9 cellular contexts compared by ENCODE assay signal in the genomic region with DNA sequence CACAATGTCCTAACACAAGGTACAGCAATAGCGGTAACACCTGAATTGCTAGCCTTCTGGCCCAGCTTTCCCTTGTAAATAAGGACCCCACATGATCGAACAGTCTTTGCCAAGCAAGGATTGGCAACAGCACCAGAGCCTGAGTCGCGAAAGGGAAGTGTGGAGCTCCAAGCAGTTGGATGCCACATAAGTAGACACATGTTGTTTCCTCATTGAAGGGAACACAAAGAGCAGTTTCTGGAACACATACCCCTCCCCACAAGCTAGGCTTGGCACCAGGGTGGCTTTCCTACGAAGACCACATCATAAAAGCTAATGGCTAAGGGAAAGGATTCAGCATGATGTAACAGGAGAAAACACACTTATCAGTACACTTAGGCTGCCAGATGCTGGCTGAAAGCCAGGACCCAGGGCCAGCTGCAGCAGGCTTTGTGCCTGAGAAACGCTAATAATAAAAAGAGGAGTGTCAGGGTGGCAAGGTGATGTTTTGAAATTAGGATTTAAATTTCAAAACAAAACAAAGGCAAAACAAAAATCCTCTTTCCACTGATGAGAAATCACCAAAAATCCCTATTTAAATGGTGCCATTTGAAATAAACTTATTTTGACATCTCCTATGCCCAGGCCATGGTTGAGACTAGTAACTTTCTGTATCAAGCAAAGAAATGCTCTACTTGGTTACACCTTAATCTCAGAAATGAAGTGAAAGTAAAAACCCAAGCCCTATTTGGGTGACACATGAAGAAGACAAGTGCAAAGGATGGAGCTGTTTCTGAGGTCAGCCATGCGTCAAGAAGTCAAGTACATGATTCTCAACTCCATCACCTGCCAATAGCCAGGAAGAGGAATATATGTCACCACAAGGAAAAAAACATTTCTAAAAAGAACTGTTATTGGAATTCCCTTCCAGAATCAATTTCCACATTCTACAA. TPM values are rescaled to one million over a fixed set of nuclear protein-coding genes. Genes with fewer than 3 reads are reported as not detected.
DNase-seq lines count a peak whose midpoint lies in the region; ATAC-seq, FAIRE-seq and TF ChIP-seq lines count a peak whose summit lies in the region.
"Had no signal": no experiment of that assay in that cellular context is flagged by ENCODE, and none has a peak within 500 bp of the region (broad histone marks: within the 10 kb centered on the region; RNA-seq: fewer than 3 reads in every experiment).

No MANE protein-coding gene starts in this region.

- H3K36me3 Mint-ChIP-seq in activated CD8-positive, alpha-beta T cell treated with anti-CD3 and anti-CD28 coated beads for 36 hours (ENCODE audit: low read depth), result peaks cover 14% of the 10 kb centered on the region

- no peak overlapping the region for H3K4me3 ChIP-seq in rectal smooth muscle tissue (ENCODE audit: low read length)

- peak; percentile 86 for FAIRE-seq in GM19239 (lab: Jason Lieb, UNC)
- FAIRE-seq: H1 had no signal

- POLR2A ChIA-PET in activated CD8-positive, alpha-beta T cell treated with anti-CD3 and anti-CD28 coated beads for 36 hours (lab: Charles Lee), result interaction anchor here (0.9 to 1.4 kb wide), 3 partner anchors 20 to 59 kb away, joined by 3 to 4 read pairs (median 3); no protein-coding TSS in a partner anchor

- peak overlapping the region; percentile 78 for H3K27ac ChIP-seq in rectal smooth muscle tissue (ENCODE audit: low read depth, low read length)

- ATAC-seq in activated CD8-positive, alpha-beta T cell treated with anti-CD3 and anti-CD28 coated beads for 36 hours, result peak; percentile 37
- ATAC-seq in HG02884 (IDR thresholded peaks at IDR 0.05; ENCODE audit: unreplicated experiment), result no peak

- TF ChIP-seq CTCF in AG09319 (IDR thresholded peaks at IDR 0.05; ENCODE audit: low read depth, low read length), result no peak
- no peak for TF ChIP-seq CTCF in activated CD8-positive, alpha-beta T cell treated with anti-CD3 and anti-CD28 coated beads for 36 hours (IDR thresholded peaks at IDR 0.05)

- H3K9me3 Mint-ChIP-seq in activated CD8-positive, alpha-beta T cell treated with anti-CD3 and anti-CD28 coated beads for 36 hours, result no peaks in the 10 kb centered on the region

- H3K4me3 Mint-ChIP-seq in activated CD8-positive, alpha-beta T cell treated with anti-CD3 and anti-CD28 coated beads for 36 hours, result no peak overlapping the region

- H3K27me3 Mint-ChIP-seq in activated CD8-positive, alpha-beta T cell treated with anti-CD3 and anti-CD28 coated beads for 36 hours, result no peaks in the 10 kb centered on the region

- no peaks in the 10 kb centered on the region for H3K27me3 ChIP-seq in rectal smooth muscle tissue (ENCODE audit: control insufficient read depth, insufficient read depth, low read length)

- H3K27ac Mint-ChIP-seq in activated CD8-positive, alpha-beta T cell treated with anti-CD3 and anti-CD28 coated beads for 36 hours, result peak overlapping the region; percentile 62

- peaks cover 21% of the 10 kb centered on the region for H3K36me3 ChIP-seq in rectal smooth muscle tissue (ENCODE audit: control insufficient read depth, insufficient read depth, low read length)

- peaks cover 24% of the 10 kb centered on the region for H3K4me1 ChIP-seq in rectal smooth muscle tissue (ENCODE audit: control insufficient read depth, insufficient read depth, low read length)

- CTCF ChIA-PET in activated CD8-positive, alpha-beta T cell treated with anti-CD3 and anti-CD28 coated beads for 36 hours (lab: Charles Lee), result interaction anchor here (1.0 to 2.2 kb wide), 7 partner anchors 9 to 170 kb away, joined by 3 to 14 read pairs (median 4); partner anchors contain the start of gene CPLANE2

- DNase-seq in AG09319 (ENCODE audit: extremely low read depth, low read depth), result peak; percentile 64
- DNase-seq in GM19239 (ENCODE audit: insufficient read length, low spot score), result peak; percentile 58
- DNase-seq in NCI-H2029 (lab: John Stamatoyannopoulos, UW), result peak; percentile 96
- DNase-seq in activated CD8-positive, alpha-beta T cell treated with anti-CD3 and anti-CD28 coated beads for 36 hours, result no peak
- DNase-seq in head of caudate nucleus, result peak in 41 of 42 donors; percentile 47 to 88 (median 71)
- DNase-seq in stimulated activated CD4-positive, alpha-beta T cell treated with anti-CD3 and anti-CD28 coated beads, Interleukin-12 subunit alpha, Interleukin-12 subunit beta, amount 100 ng/mL, for 4 hours, result no peak

- intact Hi-C loops in activated CD8-positive, alpha-beta T cell treated with anti-CD3 and anti-CD28 coated beads for 36 hours (cut with micrococcal nuclease), result loop anchor here (10.0 kb wide), 1 partner anchor 116 kb away; the partner anchor contains the start of gene SZRD1
- intact Hi-C loops in head of caudate nucleus (cut with DNase I), result loop anchor here (10.0 kb wide), 1 partner anchor 106 kb away; the partner anchor contains the start of gene FBXO42

- peaks cover 18% of the 10 kb centered on the region for H3K4me1 Mint-ChIP-seq in activated CD8-positive, alpha-beta T cell treated with anti-CD3 and anti-CD28 coated beads for 36 hours (ENCODE audit: low read depth)

- no peak overlapping the region for H3K9ac ChIP-seq in rectal smooth muscle tissue (ENCODE audit: low read length)

RNA-seq across cellular contexts. Expression of gene CPLANE2, which starts 11.9 kb away (rescaled TPM):
- total RNA-seq in activated CD8-positive, alpha-beta T cell treated with anti-CD3 and anti-CD28 coated beads for 36 hours, result 1 to 10 TPM; 1.2 to 1.4 TPM

RNA-seq across cellular contexts. Expression of gene ARHGEF19, which starts 36.4 kb away (rescaled TPM):
- total RNA-seq in activated CD8-positive, alpha-beta T cell treated with anti-CD3 and anti-CD28 coated beads for 36 hours, result 1 to 10 TPM; 5.7 to 7.4 TPM

Comparison
In these comparisons a context has a peak if more than half of its experiments do, and no peak if none do; other contexts are left out.
1. DNase-seq: peak in AG09319 (single experiment), GM19239 (single experiment), NCI-H2029 (single experiment) and head of caudate nucleus (41 of 42); none in activated CD8-positive, alpha-beta T cell treated with anti-CD3 and anti-CD28 coated beads for 36 hours (single experiment) and stimulated activated CD4-positive, alpha-beta T cell treated with anti-CD3 and anti-CD28 coated beads, Interleukin-12 subunit alpha, Interleukin-12 subunit beta, amount 100 ng/mL, for 4 hours (single experiment).